26 cellular contexts compared by ENCODE assay signal in genomic region chr12:104933128-104933527, GRCh38.
"Had no signal": no experiment of that assay in that cellular context is flagged by ENCODE, and none has a peak within 500 bp of the region (broad histone marks: within the 10 kb centered on the region; RNA-seq: fewer than 3 reads in every experiment).

No MANE protein-coding gene starts in this region.

- FAIRE-seq: pancreas, small intestine, urothelium cell line had no signal

- H3K27me3 ChIP-seq: neutrophil, pancreas, right lobe of liver, sigmoid colon, stomach, thyroid gland, tibial nerve, upper lobe of left lung, vagina had no signal

- ATAC-seq: naive thymus-derived CD8-positive, alpha-beta T cell; natural killer cell treated with Interleukin-12 subunit alpha and Interleukin-12 subunit beta and Interleukin-15 and Interleukin-18, amount 100 ng/mL, for 72 hours; pancreas; right cardiac atrium; right lobe of liver; stimulated activated effector memory CD8-positive, alpha-beta T cell treated with anti-CD3 and anti-CD28 coated beads, Interleukin-12 subunit alpha, Interleukin-12 subunit beta, amount 100 ng/mL, for 72 hours; stimulated activated naive B cell treated with anti-CD40 and anti-IgM and Interleukin-4, amounts not matched to agents 10 μg/mL and 1 μg/mL and 100 μg/mL, for 72 hours had no signal

- H3K4me3 ChIP-seq: pancreas, prostate gland, right lobe of liver, sigmoid colon, stomach, thoracic aorta, thyroid gland, tibial nerve, upper lobe of left lung, vagina had no signal

- DNase-seq: naive thymus-derived CD8-positive, alpha-beta T cell; nephron progenitor cell; nucleus accumbens; pancreas; right cardiac atrium; right lobe of liver; sigmoid colon; small intestine; stimulated activated CD4-positive, alpha-beta T cell treated with anti-CD3 and anti-CD28 coated beads, Interleukin-15, amount 100 ng/mL, for 24 hours; stimulated activated CD4-positive, alpha-beta T cell treated with anti-CD3 and anti-CD28 coated beads, Interleukin-2, amount 100 ng/mL, for 24 hours; stimulated activated CD4-positive, alpha-beta T cell treated with anti-CD3 and anti-CD28 coated beads, Interleukin-2, amount 100 ng/mL, for 48 hours; stimulated activated CD4-positive, alpha-beta T cell treated with anti-CD3 and anti-CD28 coated beads, Interleukin-4, amount 100 ng/mL, for 24 hours; stimulated activated naive B cell treated with anti-CD40 and anti-IgM and Interleukin-4, amounts not matched to agents 10 μg/mL and 1 μg/mL and 100 μg/mL, for 72 hours; stimulated activated naive CD4-positive, alpha-beta T cell treated with Interleukin-2 at 50 U/mL for 16 hours; stomach; thyroid gland; trophoblast cell; upper lobe of left lung had no signal

- H3K9me3 ChIP-seq: neutrophil, pancreas, prostate gland, right lobe of liver, sigmoid colon, stomach, thoracic aorta, thyroid gland, tibial nerve, upper lobe of left lung, vagina had no signal

- H3K27ac ChIP-seq: neutrophil, pancreas, prostate gland, right lobe of liver, sigmoid colon, stomach, thoracic aorta, thyroid gland, tibial nerve, upper lobe of left lung, vagina had no signal

- H3K36me3 ChIP-seq: neutrophil, pancreas, prostate gland, right lobe of liver, sigmoid colon, thoracic aorta, thyroid gland, tibial nerve, upper lobe of left lung, vagina had no signal

- H3K4me1 ChIP-seq: prostate gland, thyroid gland, tibial nerve, upper lobe of left lung, vagina had no signal
